ENCODE assay signal across 2 cellular contexts in genomic region chr21:38441153-38441552, GRCh38.
A peak's percentile ranks its signal among the peaks of the same experiment; 100 is the strongest.
TF ChIP-seq lines count a peak whose summit lies in the region.

No MANE protein-coding gene starts in this region.

TF ChIP-seq in A549, 52 proteins besides CTCF, POLR2A, EP300 and RAD21:
- no peak for TF ChIP-seq CHD2 (IDR thresholded peaks at IDR 0.05; ENCODE audit: low read length, partially characterized antibody)
- TF ChIP-seq HMGXB4 (CRISPR knock-in tag; IDR thresholded peaks at IDR 0.05; ENCODE audit: borderline replicate concordance), result no peak

TF ChIP-seq in K562, 482 proteins besides CTCF, POLR2A, EP300 and RAD21:
- peak; percentile 98 for TF ChIP-seq ZNF134 (CRISPR knock-in tag; conservative IDR thresholded peaks at IDR 0.05)
- no peak for TF ChIP-seq HEY1 (CRISPR knock-in tag; IDR thresholded peaks at IDR 0.05; ENCODE audit: borderline replicate concordance)
- peak; percentile 31 for TF ChIP-seq RBM25 (IDR thresholded peaks at IDR 0.05; ENCODE audit: low read depth, low read length, severe bottlenecking)
